Comparison of ENCODE assay signal across 21 cellular contexts in the genomic region with DNA sequence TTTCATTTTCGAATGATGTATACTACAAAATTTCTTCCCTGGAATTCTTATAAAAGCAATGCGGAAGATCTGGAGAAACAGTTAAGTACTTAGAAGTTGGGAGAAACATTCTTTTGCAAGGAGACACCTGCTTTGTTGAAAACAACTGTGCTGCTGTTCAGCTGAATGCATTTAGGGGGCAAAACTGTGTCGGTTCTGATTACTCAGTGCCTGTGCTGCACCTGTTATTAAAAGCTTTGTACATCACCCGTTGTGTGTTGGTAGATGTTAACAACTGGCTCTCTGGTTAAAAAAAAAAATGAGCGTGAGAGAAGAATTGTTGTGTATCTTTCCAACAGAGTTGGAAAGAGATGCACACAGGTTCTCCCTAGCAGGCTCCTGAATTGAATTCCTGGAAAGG.
DNase-seq lines count a peak whose midpoint lies in the region; ATAC-seq and TF ChIP-seq lines count a peak whose summit lies in the region.
"Had no signal": no experiment of that assay in that cellular context is flagged by ENCODE, and none has a peak within 500 bp of the region (broad histone marks: within the 10 kb centered on the region; RNA-seq: fewer than 3 reads in every experiment).

No MANE protein-coding gene starts in this region.

- intact Hi-C loops in sciatic nerve (cut with DNase I): no loop called here

- no peaks in the 10 kb centered on the region for H3K9me3 ChIP-seq in neural progenitor cell (ENCODE audit: low read depth)
- H3K9me3 ChIP-seq: BE2C had no signal

- no peak overlapping the region for H2AFZ ChIP-seq in neural progenitor cell (replicated peaks)
- H2AFZ ChIP-seq: GM23248 had no signal

- DNase-seq in LHCN-M2 (ENCODE audit: low read depth) (peak; percentile 2), NCI-H774 (lab: John Stamatoyannopoulos, UW) (peak; percentile 2), neural progenitor cell (ENCODE audit: low spot score) (peak; percentile 18), sciatic nerve (ENCODE audit: low spot score) (no peak)
- DNase-seq: ACHN; BE2C; C1 segment of cervical spinal cord; CD4-positive, CD25-positive, alpha-beta regulatory T cell; CD8-positive, alpha-beta memory T cell; COR-L47; DMS 273 treated with DMSO at 0.1 percent for 48 hours; DMS53; DND-41; EL; GM23248; HCEC 1CT; IMR-90 had no signal

- no peak overlapping the region for H3K4me2 ChIP-seq in neural progenitor cell

- H3K36me3 Mint-ChIP-seq in neural progenitor cell: no peaks in the 10 kb centered on the region
- H3K36me3 Mint-ChIP-seq: CD4-positive, CD25-positive, alpha-beta regulatory T cell; CD8-positive, alpha-beta memory T cell had no signal

- H3F3A ChIP-seq in neural progenitor cell (ENCODE audit: low read depth): no peaks in the 10 kb centered on the region

- no peaks in the 10 kb centered on the region for H4K20me1 ChIP-seq in neural progenitor cell (ENCODE audit: low read depth)

- H3K27ac Mint-ChIP-seq in neural progenitor cell: no peak overlapping the region
- H3K27ac Mint-ChIP-seq: CD4-positive, CD25-positive, alpha-beta regulatory T cell; CD8-positive, alpha-beta memory T cell had no signal

- ATAC-seq in HG03159 (IDR thresholded peaks at IDR 0.05; ENCODE audit: unreplicated experiment): no peak
- no peak for ATAC-seq in sciatic nerve
- ATAC-seq in HG02798 (IDR thresholded peaks at IDR 0.05; ENCODE audit: poor library complexity, unreplicated experiment): no peak
- ATAC-seq in GM19328 (IDR thresholded peaks at IDR 0.05; ENCODE audit: unreplicated experiment): no peak
- ATAC-seq: GM12878 had no signal

- no peak overlapping the region for H3K27ac ChIP-seq in neural progenitor cell
- H3K27ac ChIP-seq: GM23248 had no signal

- H3K4me3 ChIP-seq in neural progenitor cell: no peak overlapping the region
- H3K4me3 ChIP-seq: GM12878, GM23248 had no signal

- no peak for TF ChIP-seq CTCF in neural progenitor cell (IDR thresholded peaks at IDR 0.05)

- H3K4me1 ChIP-seq in neural progenitor cell: peaks cover 15% of the 10 kb centered on the region
- H3K4me1 ChIP-seq: BE2C had no signal

- H3K9me3 Mint-ChIP-seq in neural progenitor cell: no peaks in the 10 kb centered on the region

- no peak overlapping the region for H3K9ac ChIP-seq in neural progenitor cell
- H3K9ac ChIP-seq: GM23248 had no signal

- no peaks in the 10 kb centered on the region for H3K79me2 ChIP-seq in neural progenitor cell (ENCODE audit: low read depth)

- no peaks in the 10 kb centered on the region for H3K4me1 Mint-ChIP-seq in neural progenitor cell
- H3K4me1 Mint-ChIP-seq: CD4-positive, CD25-positive, alpha-beta regulatory T cell; CD8-positive, alpha-beta memory T cell had no signal

- no peaks in the 10 kb centered on the region for H3K36me3 ChIP-seq in neural progenitor cell
- H3K36me3 ChIP-seq: BE2C had no signal

- H3K27me3 Mint-ChIP-seq in neural progenitor cell (ENCODE audit: insufficient read depth, low read depth): no peaks in the 10 kb centered on the region

- no peaks in the 10 kb centered on the region for H3K27me3 ChIP-seq in neural progenitor cell
- H3K27me3 ChIP-seq: BE2C had no signal

- no peak overlapping the region for H3K4me3 Mint-ChIP-seq in neural progenitor cell
- H3K4me3 Mint-ChIP-seq: CD4-positive, CD25-positive, alpha-beta regulatory T cell; CD8-positive, alpha-beta memory T cell had no signal
